27 cellular contexts compared by ENCODE assay signal in the genomic region with DNA sequence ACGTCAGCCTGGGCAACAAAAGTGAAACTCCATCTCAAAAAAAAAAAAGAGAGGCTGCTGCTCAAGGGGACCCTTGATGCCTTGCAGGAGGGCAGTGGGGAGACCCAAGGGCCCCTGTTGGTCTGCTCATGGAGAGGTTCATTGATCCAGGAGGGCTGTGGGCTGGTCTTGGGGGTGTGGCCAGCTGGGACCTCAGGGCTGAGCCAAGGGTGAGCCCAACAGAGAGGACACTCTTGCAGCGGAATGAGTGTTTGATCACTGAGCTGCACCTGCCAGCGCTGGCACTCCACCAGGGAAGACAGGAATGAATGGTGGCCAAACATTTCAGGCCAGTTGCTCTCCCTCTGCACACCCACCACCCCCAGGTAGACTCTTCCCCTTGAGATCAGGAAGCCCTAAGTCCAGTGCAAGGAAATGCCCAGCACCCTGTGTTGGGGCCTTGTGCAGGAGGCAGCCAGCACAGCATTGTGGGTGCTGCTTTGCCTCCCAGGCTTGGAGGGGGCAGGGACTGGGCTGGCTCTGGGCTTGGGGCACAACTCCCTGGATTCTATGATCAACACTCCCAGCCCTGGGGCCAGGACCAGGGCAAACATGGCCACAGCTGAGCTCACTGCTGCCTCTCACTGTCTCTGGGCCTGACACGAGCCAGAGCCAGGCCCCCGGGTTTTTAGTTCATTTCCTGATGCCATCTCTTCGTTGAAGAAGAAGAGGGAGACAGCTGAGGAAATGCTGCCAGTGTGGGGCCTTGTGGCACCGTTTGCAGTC. TPM values are rescaled to one million over a fixed set of nuclear protein-coding genes. Genes with fewer than 3 reads are reported as not detected.
DNase-seq lines count a peak whose midpoint lies in the region; FAIRE-seq and TF ChIP-seq lines count a peak whose summit lies in the region.
"Had no signal": no experiment of that assay in that cellular context is flagged by ENCODE, and none has a peak within 500 bp of the region (broad histone marks: within the 10 kb centered on the region; RNA-seq: fewer than 3 reads in every experiment).

No MANE protein-coding gene starts in this region.

- H3K4ac ChIP-seq in mesenchymal stem cell (ENCODE audit: low read depth in 1 of 2, low read length in 2 of 2) = no peak overlapping the region

- no peaks in the 10 kb centered on the region for H3K9me2 ChIP-seq in PC-9 (ENCODE audit: insufficient read depth)

- H3K9me3 ChIP-seq in mesenchymal stem cell (ENCODE audit: control insufficient read depth, low read length) = no peaks in the 10 kb centered on the region
- no peaks in the 10 kb centered on the region for H3K9me3 ChIP-seq in PC-9 (ENCODE audit: insufficient read depth, low read depth)
- H3K9me3 ChIP-seq: Caco-2 had no signal

- H3K9ac ChIP-seq in mesenchymal stem cell (ENCODE audit: low read length) = no peak overlapping the region

- no peak overlapping the region for H3K23ac ChIP-seq in mesenchymal stem cell (ENCODE audit: low read length in 2 of 2)

- H3K14ac ChIP-seq in mesenchymal stem cell (ENCODE audit: low read length in 2 of 2) = peak overlapping the region in 1 of 2 experiments; percentile 29

- CTCF ChIA-PET in PC-9 (lab: Charles Lee) = no interaction called here

- H2BK5ac ChIP-seq in mesenchymal stem cell (ENCODE audit: low read depth, low read length, poor library complexity, severe bottlenecking) = no peak overlapping the region

- H4K91ac ChIP-seq in mesenchymal stem cell (ENCODE audit: low read length) = peak overlapping the region; percentile 64

- H3K4me1 ChIP-seq in mesenchymal stem cell (ENCODE audit: control insufficient read depth, insufficient read depth, low read depth, low read length) = peaks cover 10% of the 10 kb centered on the region
- H3K4me1 ChIP-seq in PC-9 (replicated peaks; ENCODE audit: insufficient read depth) = peaks cover 24% of the 10 kb centered on the region

- no peak overlapping the region for H2AK5ac ChIP-seq in mesenchymal stem cell (ENCODE audit: low read length, severe bottlenecking)

- H3K18ac ChIP-seq in mesenchymal stem cell (ENCODE audit: low read depth in 1 of 2, low read length in 2 of 2) = peak overlapping the region in 1 of 2 experiments; percentile 25

- no peaks in the 10 kb centered on the region for H3K79me2 ChIP-seq in PC-9 (ENCODE audit: low read depth)

- H2BK12ac ChIP-seq in mesenchymal stem cell (ENCODE audit: low read length in 2 of 2) = no peak overlapping the region

- peak overlapping the region; percentile 12 for H2BK15ac ChIP-seq in mesenchymal stem cell (ENCODE audit: low read depth, poor library complexity, severe bottlenecking)

- H3K27me3 ChIP-seq in mesenchymal stem cell (ENCODE audit: control insufficient read depth in 1 of 2, insufficient read depth in 1 of 2, low read length in 2 of 2) = no peaks in the 10 kb centered on the region
- H3K27me3 ChIP-seq in PC-9 (ENCODE audit: insufficient read depth, low read depth) = no peaks in the 10 kb centered on the region

- WGBS in mesenchymal stem cell = 92% methylated on average over 7 of the region's 7 CpGs

- H2AFZ ChIP-seq in mesenchymal stem cell (ENCODE audit: low read depth, low read length) (no peak overlapping the region), PC-9 (no peak overlapping the region)

- TF ChIP-seq POLR2A in H54 (IDR thresholded peaks at IDR 0.05; ENCODE audit: low read depth, low read length) = no peak

- no peaks in the 10 kb centered on the region for H3K36me3 ChIP-seq in mesenchymal stem cell (ENCODE audit: control insufficient read depth in 1 of 2, insufficient read depth in 2 of 2, low read depth in 1 of 2, low read length in 2 of 2)
- H3K36me3 ChIP-seq in PC-9 (ENCODE audit: low read depth) = no peaks in the 10 kb centered on the region
- H3K36me3 ChIP-seq: WERI-Rb-1 had no signal

- H3F3A ChIP-seq in PC-9 (ENCODE audit: insufficient read depth, low read depth) = peaks cover 21% of the 10 kb centered on the region

- FAIRE-seq in H54 (lab: Jason Lieb, UNC) = no peak
- FAIRE-seq: GM12878 had no signal

- H2BK120ac ChIP-seq in mesenchymal stem cell (ENCODE audit: low read depth, low read length) = no peak overlapping the region

- no peaks in the 10 kb centered on the region for H4K20me1 ChIP-seq in PC-9 (ENCODE audit: insufficient read depth)

- H4K8ac ChIP-seq in mesenchymal stem cell (ENCODE audit: low read length) = peak overlapping the region; percentile 1

- DNase-seq in DMS53 (lab: John Stamatoyannopoulos, UW) (peak; percentile 90), NCI-H1092 treated with DMSO at 0.1 percent for 48 hours (lab: John Stamatoyannopoulos, UW) (peak; percentile 92), SHP77 treated with DMSO at 0.1 percent for 48 hours (lab: John Stamatoyannopoulos, UW) (peak; percentile 62), mesenchymal stem cell (no peak), NCI-H1417 treated with DMSO at 0.1 percent for 48 hours (lab: John Stamatoyannopoulos, UW) (no peak), H54 (ENCODE audit: insufficient read length, low spot score) (no peak), PC-9 (no peak)
- DNase-seq in activated CD4-positive, alpha-beta T cell treated with anti-CD3 and anti-CD28 coated beads, Interleukin-2, amount 50 U/mL, for 48 hours = no peak
- DNase-seq: ACHN; activated CD4-positive, alpha-beta T cell treated with anti-CD3 and anti-CD28 coated beads, Interleukin-2, amount 50 U/mL, for 1 hour; aorta; Caco-2; central memory CD4-positive, alpha-beta T cell; H7; Karpas-422; left cardiac atrium; naive thymus-derived CD4-positive, alpha-beta T cell; NCI-H187 treated with DMSO at 0.1 percent for 48 hours; NCI-H524 treated with DMSO at 0.1 percent for 48 hours; occipital lobe; retina; stimulated activated CD4-positive, alpha-beta T cell treated with anti-CD3 and anti-CD28 coated beads, Interleukin-2, amount 100 ng/mL, for 24 hours; T-helper 9 cell had no signal

- BruUV-seq in PC-9 (replicated peaks; lab: Mats Ljungman, UMichigan) = no TSS peak

- no peak for TF ChIP-seq CTCF in PC-9 (conservative IDR thresholded peaks at IDR 0.05)

- H3K4me2 ChIP-seq in mesenchymal stem cell (ENCODE audit: low read length, poor library complexity, severe bottlenecking) (no peak overlapping the region), PC-9 (no peak overlapping the region)
- H3K4me2 ChIP-seq: smooth muscle cell had no signal

- H3K27ac ChIP-seq in mesenchymal stem cell (ENCODE audit: low read length, poor library complexity, severe bottlenecking) (no peak overlapping the region), PC-9 (no peak overlapping the region)
- H3K27ac ChIP-seq: epithelial cell of prostate, WERI-Rb-1 had no signal

- H3K79me1 ChIP-seq in mesenchymal stem cell (replicated peaks; ENCODE audit: low read length, poor library complexity, severe bottlenecking) = no peaks in the 10 kb centered on the region

- no peak overlapping the region for H3K4me3 ChIP-seq in mesenchymal stem cell (ENCODE audit: insufficient read depth in 1 of 2, low read depth in 1 of 2, low read length in 2 of 2)
- no peak overlapping the region for H3K4me3 ChIP-seq in PC-9
- H3K4me3 ChIP-seq: GM12878, smooth muscle cell had no signal

- POLR2A ChIA-PET in PC-9 (lab: Charles Lee; ENCODE audit: unreplicated experiment) = interaction anchor here (0.7 kb wide), 1 partner anchor 22 kb away, joined by 4 read pairs; no protein-coding TSS in a partner anchor

- intact Hi-C loops in PC-9 (cut with micrococcal nuclease; ENCODE audit: unreplicated experiment) = no loop called here

RNA-seq across cellular contexts. Expression of a gene that starts 50.6 kb away (rescaled TPM):
- polyA plus RNA-seq in mesenchymal stem cell (2013, experiment 1 of 2) = 98.6 TPM
- polyA plus RNA-seq in mesenchymal stem cell (2013, experiment 2 of 2) = 94.7 TPM
- 80.7 and 122 TPM in 2 replicates for total RNA-seq in PC-9 (2021)

Comparison
In these comparisons a context has a peak if more than half of its experiments do, and no peak if none do; other contexts are left out.
1. DNase-seq: peak in DMS53 (single experiment), NCI-H1092 treated with DMSO at 0.1 percent for 48 hours (single experiment) and SHP77 treated with DMSO at 0.1 percent for 48 hours (single experiment); none in mesenchymal stem cell (single experiment), NCI-H1417 treated with DMSO at 0.1 percent for 48 hours (single experiment), H54 (single experiment), PC-9 (0 of 2) and activated CD4-positive, alpha-beta T cell treated with anti-CD3 and anti-CD28 coated beads, Interleukin-2, amount 50 U/mL, for 48 hours (0 of 2).